1 cellular context compared by ENCODE assay signal in genomic region chr11:83206771-83207413, GRCh38.
TF ChIP-seq lines count a peak whose summit lies in the region.

No MANE protein-coding gene starts in this region.

TF ChIP-seq in K562, 482 proteins besides CTCF, POLR2A, EP300 and RAD21:
- TF ChIP-seq HDAC8 (tag; IDR thresholded peaks at IDR 0.05) (no peak), L3MBTL2 (IDR thresholded peaks at IDR 0.05) (peak; percentile 44; the same call in 1 of the 2 replicates), MNT (conservative IDR thresholded peaks at IDR 0.05) (0 out of 4 replicates have a peak, but pooled peaks of 1 of the 2 experiments have one; percentile 33), CHD2 (IDR thresholded peaks at IDR 0.05; ENCODE audit: low read depth, low read length) (peak; percentile 80), NR3C1 (CRISPR knock-in tag; IDR thresholded peaks at IDR 0.05) (no peak), ZNF76 (CRISPR knock-in tag; IDR thresholded peaks at IDR 0.05; ENCODE audit: borderline replicate concordance) (no peak), ZC3H11A (IDR thresholded peaks at IDR 0.05; ENCODE audit: low read depth, low read length) (no peak), STAT5B (CRISPR knock-in tag; IDR thresholded peaks at IDR 0.05) (no peak)
TF ChIP-seq in K562: peak in this region for 3.
